18 cellular contexts compared by ENCODE assay signal in genomic region chr17:73492802-73493139, GRCh38.
DNase-seq lines count a peak whose midpoint lies in the region; ATAC-seq, FAIRE-seq and TF ChIP-seq lines count a peak whose summit lies in the region.
"Had no signal": no experiment of that assay in that cellular context is flagged by ENCODE, and none has a peak within 500 bp of the region (broad histone marks: within the 10 kb centered on the region; RNA-seq: fewer than 3 reads in every experiment).

No MANE protein-coding gene starts in this region.

- H2AFZ ChIP-seq in H1 (ENCODE audit: low read length) = no peak overlapping the region

- H3K36me3 ChIP-seq in BLaER1 (no peaks in the 10 kb centered on the region; the same call in 1 of the 2 replicates), H1 (ENCODE audit: control insufficient read depth in 2 of 4, insufficient read depth in 4 of 4, low read length in 3 of 4) (no peaks in the 10 kb centered on the region)
- H3K36me3 ChIP-seq: neutrophil, vagina had no signal

- no peak overlapping the region for H2BK15ac ChIP-seq in H1 (ENCODE audit: low read length)

- TF ChIP-seq RAD21 in H1 (IDR thresholded peaks at IDR 0.05 in 1 of 2, conservative IDR thresholded peaks at IDR 0.05 in 1 of 2; ENCODE audit: low read depth in 2 of 2, low read length in 2 of 2) = no peak

- no peak overlapping the region for H3K9ac ChIP-seq in BLaER1
- no peak overlapping the region for H3K9ac ChIP-seq in H1 (replicated peaks in 1 of 4; ENCODE audit: extremely low read depth in 1 of 4, low read depth in 3 of 4, low read length in 3 of 4)

- POLR2A ChIA-PET in H1 (lab: Charles Lee; ENCODE audit: partially characterized antibody) = interaction anchor here (1.4 kb wide), 1 partner anchor 30 kb away, joined by 3 read pairs; no protein-coding TSS in a partner anchor

- H3K27me3 ChIP-seq in BLaER1 (no peaks in the 10 kb centered on the region), H1 (replicated peaks in 1 of 4; ENCODE audit: control insufficient read depth in 3 of 4, extremely low read depth in 1 of 4, insufficient read depth in 3 of 4, low read length in 3 of 4) (no peaks in the 10 kb centered on the region; a peak in 1 of 7 replicates)
- H3K27me3 ChIP-seq: neutrophil, vagina had no signal

- H2BK12ac ChIP-seq in H1 (ENCODE audit: low read depth, low read length) = no peak overlapping the region

- H4K5ac ChIP-seq in H1 (ENCODE audit: insufficient read length, low read depth, low read length) = no peak overlapping the region

- no peak for TF ChIP-seq CTCF in H1 (IDR thresholded peaks at IDR 0.05; ENCODE audit: control extremely low read depth in 1 of 3, insufficient read depth in 1 of 3, low read depth in 1 of 3, low read length in 3 of 3)

- no peak overlapping the region for H4K8ac ChIP-seq in H1 (ENCODE audit: extremely low read depth, insufficient read depth, low read length)

- FAIRE-seq in H1 (lab: Jason Lieb, UNC) (no peak), H54 (lab: Jason Lieb, UNC) (no peak), GM12892 (lab: Jason Lieb, UNC) (no peak)
- FAIRE-seq: endometrium had no signal

- no peaks in the 10 kb centered on the region for H3K23me2 ChIP-seq in H1 (ENCODE audit: low read depth, low read length)

- H2BK5ac ChIP-seq in H1 (ENCODE audit: low read depth, low read length) = no peak overlapping the region; the same call in none of the 2 replicates

- H4K20me1 ChIP-seq in BLaER1 = peaks cover 61% of the 10 kb centered on the region; the same call in 1 of the 2 replicates
- peaks cover 1 to 2% of the 10 kb centered on the region in 2 experiments for H4K20me1 ChIP-seq in H1 (replicated peaks in 1 of 2; ENCODE audit: control insufficient read depth in 1 of 2, insufficient read depth in 2 of 2, low read length in 2 of 2)

- H3K56ac ChIP-seq in H1 (replicated peaks; ENCODE audit: insufficient read length, low read depth, low read length) = no peak overlapping the region

- H3K23ac ChIP-seq in H1 (ENCODE audit: insufficient read length) = no peak overlapping the region

- no peak overlapping the region; the same call in 1 of the 2 replicates for H2AK5ac ChIP-seq in H1 (ENCODE audit: low read depth, low read length)

- H3K9me3 ChIP-seq in BLaER1 (no peaks in the 10 kb centered on the region), H1 (ENCODE audit: insufficient read depth in 2 of 2, low read depth in 1 of 2, low read length in 1 of 2) (peaks cover 0 to 2% of the 10 kb centered on the region in 2 experiments; a peak in 1 of 4 replicates)
- H3K9me3 ChIP-seq: Caco-2, neutrophil, vagina had no signal

- no peak overlapping the region for H3K27ac ChIP-seq in BLaER1
- H3K27ac ChIP-seq in H1 (ENCODE audit: low read depth, low read length) = no peak overlapping the region
- H3K27ac ChIP-seq: HL-60, neutrophil, vagina had no signal

- H3K4me3 ChIP-seq in BLaER1 (no peak overlapping the region), H1 (ENCODE audit: extremely low read depth in 1 of 4, insufficient read depth in 2 of 4, low read depth in 3 of 4, low read length in 4 of 4) (no peak overlapping the region)
- H3K4me3 ChIP-seq: vagina had no signal

- TF ChIP-seq EP300 in H1 (IDR thresholded peaks at IDR 0.05; ENCODE audit: borderline replicate concordance in 1 of 2, low read depth in 2 of 2, low read length in 2 of 2) = no peak

- TF ChIP-seq POLR2A in H1 (IDR thresholded peaks at IDR 0.05; ENCODE audit: control extremely low read depth in 1 of 2, low read depth in 2 of 2, low read length in 2 of 2) = no peak
- TF ChIP-seq POLR2A in H54 (IDR thresholded peaks at IDR 0.05; ENCODE audit: low read depth, low read length) = no peak
- no peak for TF ChIP-seq POLR2A in GM12892 (IDR thresholded peaks at IDR 0.05; ENCODE audit: low read depth, low read length)

- H3K4ac ChIP-seq in H1 (replicated peaks; ENCODE audit: insufficient read length, low read depth, low read length) = peak overlapping the region; percentile 36

- DNase-seq in NCI-H1092 (lab: John Stamatoyannopoulos, UW) (peak; percentile 74), NCI-H510A (lab: John Stamatoyannopoulos, UW) (peak; percentile 56), H1 (ENCODE audit: low read depth in 1 of 2, low spot score in 2 of 2) (no peak), H54 (ENCODE audit: insufficient read length, low spot score) (no peak), GM12892 (ENCODE audit: insufficient read length) (no peak), ACHN (no peak)
- DNase-seq: activated CD4-positive, alpha-beta T cell treated with anti-CD3 and anti-CD28 coated beads, Interleukin-2, amount 50 U/mL, for 4 hours; activated T-cell treated with anti-CD3 and anti-CD28 coated beads, Interleukin-2, amount 50 U/mL, for 48 hours; Caco-2; foreskin fibroblast; GOT3; stimulated activated naive CD8-positive, alpha-beta T cell treated with anti-CD3 and anti-CD28 coated beads, Interleukin-15, Interleukin-2, amounts not matched to agents 100 U/mL and 50 U/mL, for 24 hours had no signal

- peak overlapping the region; percentile 52; the same call in 1 of the 2 replicates for H3K18ac ChIP-seq in H1 (ENCODE audit: extremely low read depth, low read length)

- H4K91ac ChIP-seq in H1 (replicated peaks; ENCODE audit: insufficient read length, low read length) = no peak overlapping the region

- no peak overlapping the region for H3K14ac ChIP-seq in H1 (ENCODE audit: insufficient read length)

- peaks cover 34% of the 10 kb centered on the region for H3K4me1 ChIP-seq in BLaER1
- H3K4me1 ChIP-seq in H1 (replicated peaks in 1 of 4; ENCODE audit: control insufficient read depth in 3 of 4, insufficient read depth in 4 of 4, low read length in 3 of 4) = peaks cover 2 to 18% (median 9%) of the 10 kb centered on the region in 4 experiments
- H3K4me1 ChIP-seq: Caco-2, vagina had no signal

- CTCF ChIA-PET in H1 (lab: Charles Lee; ENCODE audit: partially characterized antibody) = interaction anchor here (0.8 to 3.7 kb wide), 6 partner anchors 10 to 782 kb away, joined by 3 to 10 read pairs (median 4); no protein-coding TSS in a partner anchor

- no peak overlapping the region for H2BK120ac ChIP-seq in H1 (replicated peaks; ENCODE audit: low read depth, low read length)

- no peak overlapping the region for H2BK20ac ChIP-seq in H1 (ENCODE audit: low read length)

- H3K79me1 ChIP-seq in H1 (ENCODE audit: low read depth, low read length) = 0 out of 2 replicates have a peak, but pooled peaks cover 4% of the 10 kb centered on the region

- H3K4me2 ChIP-seq in BLaER1 (peak overlapping the region; percentile 29), H1 (ENCODE audit: insufficient read depth in 1 of 2, low read depth in 2 of 2, low read length in 2 of 2) (peak overlapping the region; percentile 8 to 19; a peak in 1 of 4 replicates)

- WGBS in H1 (ENCODE audit: extremely low coverage in 1 of 2, insufficient coverage in 1 of 2, insufficient read length in 1 of 2, insufficient replicate concordance in 2 of 2, low coverage in 1 of 2, low lambda C conversion rate in 2 of 2, missing lambda C conversion rate in 1 of 2), 2 experiments = 50% methylated on average over 11 of the region's 11 CpGs; no CpG with 5 or more reads in 1 of the 2 experiments

- in situ Hi-C loops in ACHN (cut with HindIII; ENCODE audit: low pct_ligation_motif_present, low pct_unique_long_range_greater_than_20kb, low sequenced_read_pairs) = no loop called here

- no peaks in the 10 kb centered on the region for H3K79me2 ChIP-seq in H1 (ENCODE audit: control insufficient read depth in 1 of 2, insufficient read depth in 2 of 2, low read length in 2 of 2)

- ATAC-seq in HG02642 (IDR thresholded peaks at IDR 0.05; ENCODE audit: poor library complexity, unreplicated experiment) = no peak
- ATAC-seq: stimulated activated naive CD8-positive, alpha-beta T cell treated with anti-CD3 and anti-CD28 coated beads, Interleukin-15, Interleukin-2, amounts not matched to agents 100 U/mL and 50 U/mL, for 24 hours had no signal

TF ChIP-seq in H1, 55 proteins besides CTCF, POLR2A, EP300 and RAD21:
- TF ChIP-seq POLR2AphosphoS5 (IDR thresholded peaks at IDR 0.05; ENCODE audit: low read depth, low read length) (no peak), CHD1 (IDR thresholded peaks at IDR 0.05; ENCODE audit: low read depth, low read length) (no peak), TAF1 (IDR thresholded peaks at IDR 0.05; ENCODE audit: low read depth, low read length) (no peak), ASH2L (IDR thresholded peaks at IDR 0.05; ENCODE audit: low read length) (no peak), ZNF274 (IDR thresholded peaks at IDR 0.05; ENCODE audit: borderline replicate concordance, extremely low read depth, low read length) (no peak), RBBP5 (IDR thresholded peaks at IDR 0.05; ENCODE audit: borderline replicate concordance, low read depth, low read length) (no peak), FOSL1 (IDR thresholded peaks at IDR 0.05; ENCODE audit: insufficient read depth, low read depth, low read length) (no peak)
- TF ChIP-seq, protein P1, sequence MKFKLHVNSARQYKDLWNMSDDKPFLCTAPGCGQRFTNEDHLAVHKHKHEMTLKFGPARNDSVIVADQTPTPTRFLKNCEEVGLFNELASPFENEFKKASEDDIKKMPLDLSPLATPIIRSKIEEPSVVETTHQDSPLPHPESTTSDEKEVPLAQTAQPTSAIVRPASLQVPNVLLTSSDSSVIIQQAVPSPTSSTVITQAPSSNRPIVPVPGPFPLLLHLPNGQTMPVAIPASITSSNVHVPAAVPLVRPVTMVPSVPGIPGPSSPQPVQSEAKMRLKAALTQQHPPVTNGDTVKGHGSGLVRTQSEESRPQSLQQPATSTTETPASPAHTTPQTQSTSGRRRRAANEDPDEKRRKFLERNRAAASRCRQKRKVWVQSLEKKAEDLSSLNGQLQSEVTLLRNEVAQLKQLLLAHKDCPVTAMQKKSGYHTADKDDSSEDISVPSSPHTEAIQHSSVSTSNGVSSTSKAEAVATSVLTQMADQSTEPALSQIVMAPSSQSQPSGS (IDR thresholded peaks at IDR 0.05; ENCODE audit: low read length) = no peak
TF ChIP-seq in H1: peak in this region for 0.

Comparison
In these comparisons a context has a peak if more than half of its experiments do, and no peak if none do; other contexts are left out.
1. DNase-seq: peak in NCI-H1092 (single experiment) and NCI-H510A (single experiment); none in H1 (0 of 2), H54 (single experiment), GM12892 (single experiment) and ACHN (single experiment).